In the genomic region with DNA sequence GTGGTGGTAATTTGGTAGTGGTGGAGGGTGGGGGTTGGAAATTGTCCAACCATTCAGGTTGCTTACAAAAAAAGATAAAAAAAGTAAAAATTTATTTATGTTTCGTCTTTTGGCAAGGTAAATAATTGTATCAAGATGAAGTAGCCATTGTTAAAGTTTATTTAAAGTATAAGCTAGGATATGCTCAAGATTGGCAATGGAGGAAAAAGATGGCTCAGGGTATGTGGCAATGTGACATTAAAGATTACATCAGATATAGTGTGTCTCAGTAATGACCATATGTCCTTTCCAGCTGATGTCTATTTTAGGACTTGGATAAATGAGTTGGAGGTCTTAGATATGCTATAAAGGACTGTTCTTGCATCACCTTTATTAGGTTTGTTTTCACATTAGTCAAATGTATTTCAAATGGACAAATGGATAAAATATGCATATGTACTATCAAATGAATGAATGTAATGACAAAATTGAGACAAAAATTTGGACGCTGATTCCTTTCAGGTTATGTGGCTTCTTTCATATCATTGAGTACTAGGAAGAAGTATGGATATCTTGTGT, we compare ENCODE assay signal across 1 cellular context.
A peak's percentile ranks its signal among the peaks of the same experiment; 100 is the strongest.
TF ChIP-seq lines count a peak whose summit lies in the region.

No MANE protein-coding gene starts in this region.

TF ChIP-seq in K562, 482 proteins besides CTCF, POLR2A, EP300 and RAD21 (continued from another document and continues in another):
- TF ChIP-seq, protein P1, sequence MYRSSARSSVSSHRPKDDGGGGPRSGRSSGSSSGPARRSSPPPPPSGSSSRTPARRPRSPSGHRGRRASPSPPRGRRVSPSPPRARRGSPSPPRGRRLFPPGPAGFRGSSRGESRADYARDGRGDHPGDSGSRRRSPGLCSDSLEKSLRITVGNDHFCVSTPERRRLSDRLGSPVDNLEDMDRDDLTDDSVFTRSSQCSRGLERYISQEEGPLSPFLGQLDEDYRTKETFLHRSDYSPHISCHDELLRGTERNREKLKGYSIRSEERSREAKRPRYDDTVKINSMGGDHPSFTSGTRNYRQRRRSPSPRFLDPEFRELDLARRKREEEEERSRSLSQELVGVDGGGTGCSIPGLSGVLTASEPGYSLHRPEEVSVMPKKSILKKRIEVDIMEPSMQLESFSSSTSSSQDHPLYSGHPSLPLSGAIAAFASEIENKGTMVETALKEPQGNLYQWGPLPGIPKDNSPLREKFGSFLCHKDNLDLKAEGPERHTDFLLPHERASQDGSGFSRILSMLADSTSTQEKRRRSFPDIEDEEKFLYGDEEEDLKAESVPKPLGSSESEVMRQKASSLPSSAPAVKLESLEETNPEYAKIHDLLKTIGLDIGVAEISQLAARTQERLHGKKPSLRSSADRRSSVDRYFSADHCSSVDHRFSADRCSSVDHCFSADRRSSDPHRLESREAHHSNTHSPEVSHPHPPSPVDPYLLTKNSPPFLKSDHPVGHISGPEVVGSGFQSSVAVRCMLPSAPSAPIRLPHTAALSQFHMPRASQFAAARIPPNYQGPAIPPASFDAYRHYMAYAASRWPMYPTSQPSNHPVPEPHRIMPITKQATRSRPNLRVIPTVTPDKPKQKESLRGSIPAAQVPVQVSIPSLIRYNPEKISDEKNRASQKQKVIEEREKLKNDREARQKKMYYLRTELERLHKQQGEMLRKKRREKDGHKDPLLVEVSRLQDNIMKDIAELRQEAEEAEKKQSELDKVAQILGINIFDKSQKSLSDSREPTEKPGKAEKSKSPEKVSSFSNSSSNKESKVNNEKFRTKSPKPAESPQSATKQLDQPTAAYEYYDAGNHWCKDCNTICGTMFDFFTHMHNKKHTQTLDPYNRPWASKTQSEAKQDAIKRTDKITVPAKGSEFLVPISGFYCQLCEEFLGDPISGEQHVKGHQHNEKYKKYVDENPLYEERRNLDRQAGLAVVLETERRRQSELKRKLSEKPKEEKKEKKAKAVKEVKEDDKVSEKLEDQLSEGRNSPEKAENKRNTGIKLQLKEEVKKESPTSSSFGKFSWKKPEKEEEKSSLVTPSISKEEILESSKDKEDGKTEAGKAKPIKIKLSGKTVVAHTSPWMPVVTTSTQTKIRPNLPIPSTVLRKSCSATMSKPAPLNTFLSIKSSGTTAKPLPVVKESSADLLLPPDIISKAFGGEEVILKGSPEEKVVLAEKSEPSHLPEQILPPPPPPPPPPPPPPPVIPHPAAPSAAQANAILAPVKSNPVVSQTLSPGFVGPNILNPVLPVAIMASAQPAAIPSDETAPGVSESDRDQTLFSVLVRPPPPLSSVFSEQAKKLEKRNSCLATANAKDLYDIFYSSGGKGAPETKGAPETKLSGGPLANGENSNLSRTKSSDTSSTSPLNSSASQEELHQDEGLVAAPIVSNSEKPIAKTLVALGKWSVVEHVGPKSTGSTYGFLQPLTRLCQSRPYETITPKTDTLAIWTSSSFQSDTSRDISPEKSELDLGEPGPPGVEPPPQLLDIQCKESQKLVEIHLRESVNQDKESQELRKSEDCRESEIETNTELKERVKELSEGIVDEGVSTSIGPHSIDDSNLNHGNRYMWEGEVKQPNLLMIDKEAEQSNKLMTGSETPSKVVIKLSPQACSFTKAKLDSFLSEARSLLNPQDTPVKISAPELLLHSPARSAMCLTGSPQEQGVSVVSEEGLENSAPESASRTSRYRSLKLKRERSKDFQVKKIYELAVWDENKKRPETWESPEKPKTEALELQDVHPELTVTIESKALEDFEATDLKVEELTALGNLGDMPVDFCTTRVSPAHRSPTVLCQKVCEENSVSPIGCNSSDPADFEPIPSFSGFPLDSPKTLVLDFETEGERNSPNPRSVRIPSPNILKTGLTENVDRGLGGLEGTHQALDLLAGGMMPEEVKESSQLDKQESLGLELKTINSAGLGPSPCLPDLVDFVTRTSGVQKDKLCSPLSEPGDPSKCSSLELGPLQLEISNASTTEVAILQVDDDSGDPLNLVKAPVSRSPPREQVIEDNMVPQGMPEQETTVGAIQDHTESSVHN (IDR thresholded peaks at IDR 0.05; ENCODE audit: borderline replicate concordance in 1 of 2, low read depth in 1 of 2) = peak in 1 of 2 experiments; percentile 82; a peak in 2 of 4 replicates
- TF ChIP-seq JUN (IDR thresholded peaks at IDR 0.05; ENCODE audit: borderline replicate concordance, low read depth, low read length) (no peak), JUN (CRISPR knock-in tag; IDR thresholded peaks at IDR 0.05; ENCODE audit: borderline replicate concordance) (no peak), YBX1 (IDR thresholded peaks at IDR 0.05) (no peak), ZNF184 (CRISPR knock-in tag; IDR thresholded peaks at IDR 0.05) (no peak), ZNF431 (CRISPR knock-in tag; IDR thresholded peaks at IDR 0.05) (no peak), FUS (optimal IDR thresholded peaks at IDR 0.05; ENCODE audit: low read depth, low read length) (no peak), BCL6 (CRISPR knock-in tag; IDR thresholded peaks at IDR 0.05) (no peak), CTBP1 (IDR thresholded peaks at IDR 0.05; ENCODE audit: borderline replicate concordance) (no peak), KLF6 (CRISPR knock-in tag; IDR thresholded peaks at IDR 0.05; ENCODE audit: borderline replicate concordance) (peak; percentile 56; the same call in 1 of the 2 replicates), KDM5B (IDR thresholded peaks at IDR 0.05; ENCODE audit: insufficient replicate concordance, low read depth, low read length) (no peak), SIRT6 (IDR thresholded peaks at IDR 0.05; ENCODE audit: low read depth, low read length) (no peak), PML (IDR thresholded peaks at IDR 0.05; ENCODE audit: low read length) (0 out of 2 replicates have a peak, but pooled peaks have one; percentile 10), ZNF354B (CRISPR knock-in tag; IDR thresholded peaks at IDR 0.05) (no peak), ZNF384 (IDR thresholded peaks at IDR 0.05; ENCODE audit: low read depth, low read length) (no peak), RBM25 (IDR thresholded peaks at IDR 0.05; ENCODE audit: low read depth, low read length, severe bottlenecking) (no peak), CHD4 (IDR thresholded peaks at IDR 0.05; ENCODE audit: insufficient read depth, insufficient replicate concordance, low read depth, low read length, poor library complexity, severe bottlenecking) (no peak), TEAD1 (CRISPR knock-in tag; IDR thresholded peaks at IDR 0.05) (no peak), WHSC1 (IDR thresholded peaks at IDR 0.05; ENCODE audit: low read length) (no peak), ZNF589 (CRISPR knock-in tag; IDR thresholded peaks at IDR 0.05; ENCODE audit: low read depth) (peak; percentile 58; the same call in 1 of the 2 replicates), PHTF2 (CRISPR knock-in tag; IDR thresholded peaks at IDR 0.05) (no peak), E2F3 (CRISPR knock-in tag; IDR thresholded peaks at IDR 0.05) (no peak), ZBED1 (IDR thresholded peaks at IDR 0.05) (no peak)
- TF ChIP-seq, protein P2, sequence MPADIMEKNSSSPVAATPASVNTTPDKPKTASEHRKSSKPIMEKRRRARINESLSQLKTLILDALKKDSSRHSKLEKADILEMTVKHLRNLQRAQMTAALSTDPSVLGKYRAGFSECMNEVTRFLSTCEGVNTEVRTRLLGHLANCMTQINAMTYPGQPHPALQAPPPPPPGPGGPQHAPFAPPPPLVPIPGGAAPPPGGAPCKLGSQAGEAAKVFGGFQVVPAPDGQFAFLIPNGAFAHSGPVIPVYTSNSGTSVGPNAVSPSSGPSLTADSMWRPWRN (IDR thresholded peaks at IDR 0.05; ENCODE audit: low read depth) = no peak
- TF ChIP-seq, protein P3, sequence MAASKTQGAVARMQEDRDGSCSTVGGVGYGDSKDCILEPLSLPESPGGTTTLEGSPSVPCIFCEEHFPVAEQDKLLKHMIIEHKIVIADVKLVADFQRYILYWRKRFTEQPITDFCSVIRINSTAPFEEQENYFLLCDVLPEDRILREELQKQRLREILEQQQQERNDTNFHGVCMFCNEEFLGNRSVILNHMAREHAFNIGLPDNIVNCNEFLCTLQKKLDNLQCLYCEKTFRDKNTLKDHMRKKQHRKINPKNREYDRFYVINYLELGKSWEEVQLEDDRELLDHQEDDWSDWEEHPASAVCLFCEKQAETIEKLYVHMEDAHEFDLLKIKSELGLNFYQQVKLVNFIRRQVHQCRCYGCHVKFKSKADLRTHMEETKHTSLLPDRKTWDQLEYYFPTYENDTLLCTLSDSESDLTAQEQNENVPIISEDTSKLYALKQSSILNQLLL (CRISPR knock-in tag; IDR thresholded peaks at IDR 0.05; ENCODE audit: borderline replicate concordance) = no peak
- TF ChIP-seq, protein P4, sequence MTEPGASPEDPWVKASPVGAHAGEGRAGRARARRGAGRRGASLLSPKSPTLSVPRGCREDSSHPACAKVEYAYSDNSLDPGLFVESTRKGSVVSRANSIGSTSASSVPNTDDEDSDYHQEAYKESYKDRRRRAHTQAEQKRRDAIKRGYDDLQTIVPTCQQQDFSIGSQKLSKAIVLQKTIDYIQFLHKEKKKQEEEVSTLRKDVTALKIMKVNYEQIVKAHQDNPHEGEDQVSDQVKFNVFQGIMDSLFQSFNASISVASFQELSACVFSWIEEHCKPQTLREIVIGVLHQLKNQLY (CRISPR knock-in tag; conservative IDR thresholded peaks at IDR 0.05) = no peak
- TF ChIP-seq, protein P5, sequence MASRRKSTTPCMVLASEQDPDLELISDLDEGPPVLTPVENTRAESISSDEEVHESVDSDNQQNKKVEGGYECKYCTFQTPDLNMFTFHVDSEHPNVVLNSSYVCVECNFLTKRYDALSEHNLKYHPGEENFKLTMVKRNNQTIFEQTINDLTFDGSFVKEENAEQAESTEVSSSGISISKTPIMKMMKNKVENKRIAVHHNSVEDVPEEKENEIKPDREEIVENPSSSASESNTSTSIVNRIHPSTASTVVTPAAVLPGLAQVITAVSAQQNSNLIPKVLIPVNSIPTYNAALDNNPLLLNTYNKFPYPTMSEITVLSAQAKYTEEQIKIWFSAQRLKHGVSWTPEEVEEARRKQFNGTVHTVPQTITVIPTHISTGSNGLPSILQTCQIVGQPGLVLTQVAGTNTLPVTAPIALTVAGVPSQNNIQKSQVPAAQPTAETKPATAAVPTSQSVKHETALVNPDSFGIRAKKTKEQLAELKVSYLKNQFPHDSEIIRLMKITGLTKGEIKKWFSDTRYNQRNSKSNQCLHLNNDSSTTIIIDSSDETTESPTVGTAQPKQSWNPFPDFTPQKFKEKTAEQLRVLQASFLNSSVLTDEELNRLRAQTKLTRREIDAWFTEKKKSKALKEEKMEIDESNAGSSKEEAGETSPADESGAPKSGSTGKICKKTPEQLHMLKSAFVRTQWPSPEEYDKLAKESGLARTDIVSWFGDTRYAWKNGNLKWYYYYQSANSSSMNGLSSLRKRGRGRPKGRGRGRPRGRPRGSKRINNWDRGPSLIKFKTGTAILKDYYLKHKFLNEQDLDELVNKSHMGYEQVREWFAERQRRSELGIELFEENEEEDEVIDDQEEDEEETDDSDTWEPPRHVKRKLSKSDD (conservative IDR thresholded peaks at IDR 0.05; ENCODE audit: low read length) = no peak
- TF ChIP-seq, protein P6, sequence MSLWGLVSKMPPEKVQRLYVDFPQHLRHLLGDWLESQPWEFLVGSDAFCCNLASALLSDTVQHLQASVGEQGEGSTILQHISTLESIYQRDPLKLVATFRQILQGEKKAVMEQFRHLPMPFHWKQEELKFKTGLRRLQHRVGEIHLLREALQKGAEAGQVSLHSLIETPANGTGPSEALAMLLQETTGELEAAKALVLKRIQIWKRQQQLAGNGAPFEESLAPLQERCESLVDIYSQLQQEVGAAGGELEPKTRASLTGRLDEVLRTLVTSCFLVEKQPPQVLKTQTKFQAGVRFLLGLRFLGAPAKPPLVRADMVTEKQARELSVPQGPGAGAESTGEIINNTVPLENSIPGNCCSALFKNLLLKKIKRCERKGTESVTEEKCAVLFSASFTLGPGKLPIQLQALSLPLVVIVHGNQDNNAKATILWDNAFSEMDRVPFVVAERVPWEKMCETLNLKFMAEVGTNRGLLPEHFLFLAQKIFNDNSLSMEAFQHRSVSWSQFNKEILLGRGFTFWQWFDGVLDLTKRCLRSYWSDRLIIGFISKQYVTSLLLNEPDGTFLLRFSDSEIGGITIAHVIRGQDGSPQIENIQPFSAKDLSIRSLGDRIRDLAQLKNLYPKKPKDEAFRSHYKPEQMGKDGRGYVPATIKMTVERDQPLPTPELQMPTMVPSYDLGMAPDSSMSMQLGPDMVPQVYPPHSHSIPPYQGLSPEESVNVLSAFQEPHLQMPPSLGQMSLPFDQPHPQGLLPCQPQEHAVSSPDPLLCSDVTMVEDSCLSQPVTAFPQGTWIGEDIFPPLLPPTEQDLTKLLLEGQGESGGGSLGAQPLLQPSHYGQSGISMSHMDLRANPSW (CRISPR knock-in tag; IDR thresholded peaks at IDR 0.05) = no peak
- TF ChIP-seq, protein P7, sequence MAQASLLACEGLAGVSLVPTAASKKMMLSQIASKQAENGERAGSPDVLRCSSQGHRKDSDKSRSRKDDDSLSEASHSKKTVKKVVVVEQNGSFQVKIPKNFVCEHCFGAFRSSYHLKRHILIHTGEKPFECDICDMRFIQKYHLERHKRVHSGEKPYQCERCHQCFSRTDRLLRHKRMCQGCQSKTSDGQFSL (CRISPR knock-in tag; IDR thresholded peaks at IDR 0.05) = no peak
- TF ChIP-seq, protein P7 (tag; IDR thresholded peaks at IDR 0.05) = 0 out of 4 replicates have a peak, but pooled peaks of 1 of the 2 experiments have one; percentile 59
- TF ChIP-seq, protein P8, sequence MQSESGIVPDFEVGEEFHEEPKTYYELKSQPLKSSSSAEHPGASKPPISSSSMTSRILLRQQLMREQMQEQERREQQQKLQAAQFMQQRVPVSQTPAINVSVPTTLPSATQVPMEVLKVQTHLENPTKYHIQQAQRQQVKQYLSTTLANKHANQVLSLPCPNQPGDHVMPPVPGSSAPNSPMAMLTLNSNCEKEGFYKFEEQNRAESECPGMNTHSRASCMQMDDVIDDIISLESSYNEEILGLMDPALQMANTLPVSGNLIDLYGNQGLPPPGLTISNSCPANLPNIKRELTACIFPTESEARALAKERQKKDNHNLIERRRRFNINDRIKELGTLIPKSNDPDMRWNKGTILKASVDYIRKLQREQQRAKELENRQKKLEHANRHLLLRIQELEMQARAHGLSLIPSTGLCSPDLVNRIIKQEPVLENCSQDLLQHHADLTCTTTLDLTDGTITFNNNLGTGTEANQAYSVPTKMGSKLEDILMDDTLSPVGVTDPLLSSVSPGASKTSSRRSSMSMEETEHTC (IDR thresholded peaks at IDR 0.05) = no peak
- TF ChIP-seq, protein P9, sequence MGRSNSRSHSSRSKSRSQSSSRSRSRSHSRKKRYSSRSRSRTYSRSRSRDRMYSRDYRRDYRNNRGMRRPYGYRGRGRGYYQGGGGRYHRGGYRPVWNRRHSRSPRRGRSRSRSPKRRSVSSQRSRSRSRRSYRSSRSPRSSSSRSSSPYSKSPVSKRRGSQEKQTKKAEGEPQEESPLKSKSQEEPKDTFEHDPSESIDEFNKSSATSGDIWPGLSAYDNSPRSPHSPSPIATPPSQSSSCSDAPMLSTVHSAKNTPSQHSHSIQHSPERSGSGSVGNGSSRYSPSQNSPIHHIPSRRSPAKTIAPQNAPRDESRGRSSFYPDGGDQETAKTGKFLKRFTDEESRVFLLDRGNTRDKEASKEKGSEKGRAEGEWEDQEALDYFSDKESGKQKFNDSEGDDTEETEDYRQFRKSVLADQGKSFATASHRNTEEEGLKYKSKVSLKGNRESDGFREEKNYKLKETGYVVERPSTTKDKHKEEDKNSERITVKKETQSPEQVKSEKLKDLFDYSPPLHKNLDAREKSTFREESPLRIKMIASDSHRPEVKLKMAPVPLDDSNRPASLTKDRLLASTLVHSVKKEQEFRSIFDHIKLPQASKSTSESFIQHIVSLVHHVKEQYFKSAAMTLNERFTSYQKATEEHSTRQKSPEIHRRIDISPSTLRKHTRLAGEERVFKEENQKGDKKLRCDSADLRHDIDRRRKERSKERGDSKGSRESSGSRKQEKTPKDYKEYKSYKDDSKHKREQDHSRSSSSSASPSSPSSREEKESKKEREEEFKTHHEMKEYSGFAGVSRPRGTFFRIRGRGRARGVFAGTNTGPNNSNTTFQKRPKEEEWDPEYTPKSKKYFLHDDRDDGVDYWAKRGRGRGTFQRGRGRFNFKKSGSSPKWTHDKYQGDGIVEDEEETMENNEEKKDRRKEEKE (IDR thresholded peaks at IDR 0.05; ENCODE audit: borderline replicate concordance in 1 of 2, control insufficient read depth in 1 of 2, low read depth in 2 of 2, low read length in 1 of 2) = 0 out of 4 replicates have a peak, but pooled peaks of 1 of the 2 experiments have one; percentile 33
